9 cellular contexts compared by ENCODE assay signal in genomic region chr11:1073261-1073724, GRCh38. TPM values are rescaled to one million over a fixed set of nuclear protein-coding genes. Genes with fewer than 3 reads are reported as not detected.
A peak's percentile ranks its signal among the peaks of the same experiment; 100 is the strongest.
DNase-seq lines count a peak whose midpoint lies in the region; ATAC-seq and TF ChIP-seq lines count a peak whose summit lies in the region.
"Had no signal": no experiment of that assay in that cellular context is flagged by ENCODE, and none has a peak within 500 bp of the region (broad histone marks: within the 10 kb centered on the region; RNA-seq: fewer than 3 reads in every experiment).

No MANE protein-coding gene starts in this region.

- no peak overlapping the region for H3K27ac ChIP-seq in ovary

- no peaks in the 10 kb centered on the region for H3K9me3 Mint-ChIP-seq in activated T-helper 1 cell treated with anti-CD3 and anti-CD28 coated beads, Interleukin-12 subunit alpha, Interleukin-12 subunit beta, Interleukin-2, Interleukin-4 antibody, amounts not matched to agents 30 ng/mL and 10 ng/mL and 1 ng/mL, durations not matched to agents 14 hours and 24 hours and 36 hours
- H3K9me3 Mint-ChIP-seq: activated naive CD4-positive, alpha-beta T cell treated with anti-CD3 and anti-CD28 coated beads, Interleukin-2, amount 50 U/mL, for 24 hours had no signal

- H3K4me1 ChIP-seq in ovary (ENCODE audit: insufficient read depth): no peaks in the 10 kb centered on the region

- peak; percentile 20 for DNase-seq in GF-D8 (lab: John Stamatoyannopoulos, UW)
- DNase-seq in NOMO-1 treated with DMSO at 0.1 percent for 48 hours (lab: John Stamatoyannopoulos, UW; ENCODE audit: unreplicated experiment): peak; percentile 34
- DNase-seq in fibroblast of peridontal ligament (ENCODE audit: extremely low read depth): peak; percentile 8
- DNase-seq in ovary: peak in 4 of 5 donors; percentile 6 to 46 (median 16)
- no peak for DNase-seq in NCI-H1048 (lab: John Stamatoyannopoulos, UW)
- DNase-seq in activated T-helper 1 cell treated with anti-CD3 and anti-CD28 coated beads, Interleukin-12 subunit alpha, Interleukin-12 subunit beta, Interleukin-2, Interleukin-4 antibody, amounts not matched to agents 30 ng/mL and 10 ng/mL and 1 ng/mL, durations not matched to agents 14 hours and 24 hours and 36 hours (ENCODE audit: low spot score): no peak
- DNase-seq in HEK293T (ENCODE audit: extremely low spot score): no peak

- no peak for ATAC-seq in GM19395 (IDR thresholded peaks at IDR 0.05; ENCODE audit: unreplicated experiment)

- TF ChIP-seq POLR2A in ovary (IDR thresholded peaks at IDR 0.05): no peak

- TF ChIP-seq CTCF in ovary (IDR thresholded peaks at IDR 0.05): no peak

- H3K36me3 ChIP-seq in ovary: no peaks in the 10 kb centered on the region

- POLR2A ChIA-PET in HEK293T (lab: Yijun Ruan, JAX): no interaction called here

- no peak overlapping the region for H3K4me3 ChIP-seq in ovary

- intact Hi-C loops in ovary (cut with DNase I): no loop called here
- intact Hi-C loops in activated T-helper 1 cell treated with anti-CD3 and anti-CD28 coated beads, Interleukin-12 subunit alpha, Interleukin-12 subunit beta, Interleukin-2, Interleukin-4 antibody, amounts not matched to agents 30 ng/mL and 10 ng/mL and 1 ng/mL, durations not matched to agents 14 hours and 24 hours and 36 hours (cut with micrococcal nuclease): no loop called here

- no peaks in the 10 kb centered on the region for H3K4me1 Mint-ChIP-seq in activated T-helper 1 cell treated with anti-CD3 and anti-CD28 coated beads, Interleukin-12 subunit alpha, Interleukin-12 subunit beta, Interleukin-2, Interleukin-4 antibody, amounts not matched to agents 30 ng/mL and 10 ng/mL and 1 ng/mL, durations not matched to agents 14 hours and 24 hours and 36 hours (ENCODE audit: low read depth)
- H3K4me1 Mint-ChIP-seq: activated naive CD4-positive, alpha-beta T cell treated with anti-CD3 and anti-CD28 coated beads, Interleukin-2, amount 50 U/mL, for 24 hours had no signal

- no peaks in the 10 kb centered on the region for H3K27me3 ChIP-seq in ovary

- 50 to 57% (median 56%) methylated on average over 13 of the region's 13 CpGs for WGBS in ovary, 3 donors

- no peaks in the 10 kb centered on the region for H3K36me3 Mint-ChIP-seq in activated T-helper 1 cell treated with anti-CD3 and anti-CD28 coated beads, Interleukin-12 subunit alpha, Interleukin-12 subunit beta, Interleukin-2, Interleukin-4 antibody, amounts not matched to agents 30 ng/mL and 10 ng/mL and 1 ng/mL, durations not matched to agents 14 hours and 24 hours and 36 hours (ENCODE audit: low read depth)
- H3K36me3 Mint-ChIP-seq: activated naive CD4-positive, alpha-beta T cell treated with anti-CD3 and anti-CD28 coated beads, Interleukin-2, amount 50 U/mL, for 24 hours had no signal

- no peak overlapping the region for H3K4me3 Mint-ChIP-seq in activated T-helper 1 cell treated with anti-CD3 and anti-CD28 coated beads, Interleukin-12 subunit alpha, Interleukin-12 subunit beta, Interleukin-2, Interleukin-4 antibody, amounts not matched to agents 30 ng/mL and 10 ng/mL and 1 ng/mL, durations not matched to agents 14 hours and 24 hours and 36 hours
- H3K4me3 Mint-ChIP-seq: activated naive CD4-positive, alpha-beta T cell treated with anti-CD3 and anti-CD28 coated beads, Interleukin-2, amount 50 U/mL, for 24 hours had no signal

- no peak for TF ChIP-seq EP300 in ovary (IDR thresholded peaks at IDR 0.05)

- no peak overlapping the region for H3K27ac Mint-ChIP-seq in activated T-helper 1 cell treated with anti-CD3 and anti-CD28 coated beads, Interleukin-12 subunit alpha, Interleukin-12 subunit beta, Interleukin-2, Interleukin-4 antibody, amounts not matched to agents 30 ng/mL and 10 ng/mL and 1 ng/mL, durations not matched to agents 14 hours and 24 hours and 36 hours
- H3K27ac Mint-ChIP-seq: activated naive CD4-positive, alpha-beta T cell treated with anti-CD3 and anti-CD28 coated beads, Interleukin-2, amount 50 U/mL, for 24 hours had no signal

- CTCF ChIA-PET in HEK293T (lab: Yijun Ruan, JAX): interaction anchor here (0.7 kb wide), 1 partner anchor 82 kb away, joined by 3 read pairs; no protein-coding TSS in a partner anchor

- H3K27me3 Mint-ChIP-seq in activated T-helper 1 cell treated with anti-CD3 and anti-CD28 coated beads, Interleukin-12 subunit alpha, Interleukin-12 subunit beta, Interleukin-2, Interleukin-4 antibody, amounts not matched to agents 30 ng/mL and 10 ng/mL and 1 ng/mL, durations not matched to agents 14 hours and 24 hours and 36 hours (ENCODE audit: insufficient read depth): no peaks in the 10 kb centered on the region

- H3K9me3 ChIP-seq in ovary: no peaks in the 10 kb centered on the region

TF ChIP-seq in HEK293T, 16 proteins besides CTCF, POLR2A, EP300 and RAD21:
- TF ChIP-seq ELF4 (IDR thresholded peaks at IDR 0.05) (no peak), SP1 (IDR thresholded peaks at IDR 0.05) (no peak), FOXM1 (IDR thresholded peaks at IDR 0.05; ENCODE audit: borderline replicate concordance) (no peak), LEF1 (IDR thresholded peaks at IDR 0.05; ENCODE audit: borderline replicate concordance) (no peak), NFRKB (IDR thresholded peaks at IDR 0.05) (no peak), CTBP1 (IDR thresholded peaks at IDR 0.05; ENCODE audit: borderline replicate concordance) (no peak), HDGF (IDR thresholded peaks at IDR 0.05; ENCODE audit: borderline replicate concordance) (no peak), BHLHE40 (IDR thresholded peaks at IDR 0.05; ENCODE audit: borderline replicate concordance) (no peak), SUZ12 (IDR thresholded peaks at IDR 0.05) (no peak), ARNT (IDR thresholded peaks at IDR 0.05) (no peak), FOXA1 (IDR thresholded peaks at IDR 0.05) (no peak), ZNF384 (IDR thresholded peaks at IDR 0.05) (no peak), PKNOX1 (IDR thresholded peaks at IDR 0.05) (no peak), TARDBP (IDR thresholded peaks at IDR 0.05) (no peak), L3MBTL2 (conservative IDR thresholded peaks at IDR 0.05) (no peak), FOXK2 (IDR thresholded peaks at IDR 0.05) (no peak)

RNA-seq across cellular contexts. Expression of gene MUC2, which starts 1.4 kb away (rescaled TPM):
- total RNA-seq in ovary: 1 to 10 TPM in 1 of 7 donors, under 1 TPM in 3, not detected in 3; 0.02 to 3.3 (median 0.27) TPM
- polyA plus RNA-seq in ovary: under 1 TPM in 1 of 2 donors, not detected in 1; 0.02 TPM
- total RNA-seq in activated T-helper 1 cell treated with anti-CD3 and anti-CD28 coated beads, Interleukin-12 subunit alpha, Interleukin-12 subunit beta, Interleukin-2, Interleukin-4 antibody, amounts not matched to agents 30 ng/mL and 10 ng/mL and 1 ng/mL, durations not matched to agents 14 hours and 24 hours and 36 hours: not detected in 2 replicates

RNA-seq across cellular contexts. Expression of gene MUC6, which starts 36.8 kb away (rescaled TPM):
- total RNA-seq in ovary: 1 to 10 TPM in 1 of 7 donors, under 1 TPM in 5, not detected in 1; 0.23 to 7.2 (median 0.41) TPM
- under 1 TPM; 0.02 to 0.06 TPM for polyA plus RNA-seq in ovary
- not detected in 2 replicates for total RNA-seq in activated T-helper 1 cell treated with anti-CD3 and anti-CD28 coated beads, Interleukin-12 subunit alpha, Interleukin-12 subunit beta, Interleukin-2, Interleukin-4 antibody, amounts not matched to agents 30 ng/mL and 10 ng/mL and 1 ng/mL, durations not matched to agents 14 hours and 24 hours and 36 hours

Comparison
In these comparisons a context has a peak if more than half of its experiments do, and no peak if none do; other contexts are left out.
1. DNase-seq: peak in GF-D8 (single experiment), NOMO-1 treated with DMSO at 0.1 percent for 48 hours (single experiment), fibroblast of peridontal ligament (single experiment) and ovary (4 of 5); none in NCI-H1048 (single experiment), activated T-helper 1 cell treated with anti-CD3 and anti-CD28 coated beads, Interleukin-12 subunit alpha, Interleukin-12 subunit beta, Interleukin-2, Interleukin-4 antibody, amounts not matched to agents 30 ng/mL and 10 ng/mL and 1 ng/mL, durations not matched to agents 14 hours and 24 hours and 36 hours (single experiment) and HEK293T (single experiment).